Comparison of ENCODE assay signal across 1 cellular context in the genomic region with DNA sequence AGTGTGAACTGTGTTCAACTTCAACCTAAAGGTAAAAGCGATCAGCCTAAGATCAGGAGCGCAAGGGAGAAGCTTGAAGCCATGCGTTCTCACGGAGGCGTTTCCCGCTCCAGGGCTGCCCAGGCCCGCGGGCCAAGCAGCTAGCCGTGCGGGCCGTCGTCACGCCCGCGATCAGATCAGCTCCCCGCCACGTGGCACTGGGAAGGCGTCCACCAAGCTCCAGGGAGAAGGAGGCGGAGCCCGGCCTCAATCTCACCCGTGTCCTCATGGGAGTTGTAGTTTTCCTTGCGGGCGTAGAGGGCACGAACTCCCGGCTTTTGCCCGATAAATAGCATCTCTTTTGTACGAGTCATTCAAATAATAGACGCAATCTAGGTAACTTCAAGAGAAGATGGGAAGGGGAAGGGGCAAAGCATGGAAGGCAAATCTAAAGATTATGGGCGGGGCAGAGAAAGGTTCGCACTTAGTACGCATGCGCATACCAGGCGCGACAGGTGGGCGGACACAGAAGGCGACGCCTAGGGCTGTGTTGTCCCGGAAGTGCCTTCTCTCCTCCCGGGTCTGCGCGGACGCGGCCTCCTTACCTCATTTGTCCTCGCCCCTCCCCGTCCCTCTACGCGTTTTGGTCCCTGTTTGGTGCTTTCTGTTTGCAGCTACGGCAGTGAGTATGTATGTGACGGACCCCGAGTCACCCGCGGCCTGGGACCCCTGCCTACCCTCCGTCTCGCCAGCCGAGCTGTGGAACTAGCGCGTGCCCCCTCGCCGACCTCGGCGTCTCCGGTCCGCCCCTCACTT.
TF ChIP-seq lines count a peak whose summit lies in the region.

No MANE protein-coding gene starts in this region.

TF ChIP-seq in WTC11, 78 proteins besides CTCF, POLR2A, EP300 and RAD21 (continued from another document):
- TF ChIP-seq GABPB1 (CRISPR knock-in tag; IDR thresholded peaks at IDR 0.05) (peak; percentile 90), TCF7 (CRISPR knock-in tag; IDR thresholded peaks at IDR 0.05; ENCODE audit: low read depth) (peak; percentile 96), ZNF671 (CRISPR knock-in tag; IDR thresholded peaks at IDR 0.05) (no peak), KAT7 (CRISPR knock-in tag; IDR thresholded peaks at IDR 0.05; ENCODE audit: borderline replicate concordance) (0 out of 2 replicates have a peak, but pooled peaks have one; percentile 86), SMAD3 (CRISPR knock-in tag; IDR thresholded peaks at IDR 0.05; ENCODE audit: borderline replicate concordance) (peak; percentile 99), ETV6 (CRISPR knock-in tag; IDR thresholded peaks at IDR 0.05) (peak; percentile 98), ELF4 (CRISPR knock-in tag; IDR thresholded peaks at IDR 0.05; ENCODE audit: low read depth) (peak; percentile 98), IRF2 (CRISPR knock-in tag; IDR thresholded peaks at IDR 0.05; ENCODE audit: borderline replicate concordance, low read depth) (peak; percentile 92), JUN (CRISPR knock-in tag; IDR thresholded peaks at IDR 0.05) (peak; percentile 99), SP1 (CRISPR knock-in tag; conservative IDR thresholded peaks at IDR 0.05) (peak; percentile 95), ZNF138 (CRISPR knock-in tag; conservative IDR thresholded peaks at IDR 0.05) (peak; percentile 99)
- TF ChIP-seq, protein P1, sequence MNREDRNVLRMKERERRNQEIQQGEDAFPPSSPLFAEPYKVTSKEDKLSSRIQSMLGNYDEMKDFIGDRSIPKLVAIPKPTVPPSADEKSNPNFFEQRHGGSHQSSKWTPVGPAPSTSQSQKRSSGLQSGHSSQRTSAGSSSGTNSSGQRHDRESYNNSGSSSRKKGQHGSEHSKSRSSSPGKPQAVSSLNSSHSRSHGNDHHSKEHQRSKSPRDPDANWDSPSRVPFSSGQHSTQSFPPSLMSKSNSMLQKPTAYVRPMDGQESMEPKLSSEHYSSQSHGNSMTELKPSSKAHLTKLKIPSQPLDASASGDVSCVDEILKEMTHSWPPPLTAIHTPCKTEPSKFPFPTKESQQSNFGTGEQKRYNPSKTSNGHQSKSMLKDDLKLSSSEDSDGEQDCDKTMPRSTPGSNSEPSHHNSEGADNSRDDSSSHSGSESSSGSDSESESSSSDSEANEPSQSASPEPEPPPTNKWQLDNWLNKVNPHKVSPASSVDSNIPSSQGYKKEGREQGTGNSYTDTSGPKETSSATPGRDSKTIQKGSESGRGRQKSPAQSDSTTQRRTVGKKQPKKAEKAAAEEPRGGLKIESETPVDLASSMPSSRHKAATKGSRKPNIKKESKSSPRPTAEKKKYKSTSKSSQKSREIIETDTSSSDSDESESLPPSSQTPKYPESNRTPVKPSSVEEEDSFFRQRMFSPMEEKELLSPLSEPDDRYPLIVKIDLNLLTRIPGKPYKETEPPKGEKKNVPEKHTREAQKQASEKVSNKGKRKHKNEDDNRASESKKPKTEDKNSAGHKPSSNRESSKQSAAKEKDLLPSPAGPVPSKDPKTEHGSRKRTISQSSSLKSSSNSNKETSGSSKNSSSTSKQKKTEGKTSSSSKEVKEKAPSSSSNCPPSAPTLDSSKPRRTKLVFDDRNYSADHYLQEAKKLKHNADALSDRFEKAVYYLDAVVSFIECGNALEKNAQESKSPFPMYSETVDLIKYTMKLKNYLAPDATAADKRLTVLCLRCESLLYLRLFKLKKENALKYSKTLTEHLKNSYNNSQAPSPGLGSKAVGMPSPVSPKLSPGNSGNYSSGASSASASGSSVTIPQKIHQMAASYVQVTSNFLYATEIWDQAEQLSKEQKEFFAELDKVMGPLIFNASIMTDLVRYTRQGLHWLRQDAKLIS (CRISPR knock-in tag; IDR thresholded peaks at IDR 0.05; ENCODE audit: borderline replicate concordance), result peak; percentile 99
- TF ChIP-seq, protein P2, sequence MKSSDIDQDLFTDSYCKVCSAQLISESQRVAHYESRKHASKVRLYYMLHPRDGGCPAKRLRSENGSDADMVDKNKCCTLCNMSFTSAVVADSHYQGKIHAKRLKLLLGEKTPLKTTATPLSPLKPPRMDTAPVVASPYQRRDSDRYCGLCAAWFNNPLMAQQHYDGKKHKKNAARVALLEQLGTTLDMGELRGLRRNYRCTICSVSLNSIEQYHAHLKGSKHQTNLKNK (CRISPR knock-in tag; IDR thresholded peaks at IDR 0.05), result no peak
TF ChIP-seq in WTC11: peak in this region for 56.
